12 cellular contexts compared by ENCODE assay signal in genomic region chr1:184299076-184299790, GRCh38.
A peak's percentile ranks its signal among the peaks of the same experiment; 100 is the strongest.
DNase-seq lines count a peak whose midpoint lies in the region; ATAC-seq and TF ChIP-seq lines count a peak whose summit lies in the region.
"Had no signal": no experiment of that assay in that cellular context is flagged by ENCODE, and none has a peak within 500 bp of the region (broad histone marks: within the 10 kb centered on the region; RNA-seq: fewer than 3 reads in every experiment).

No MANE protein-coding gene starts in this region.

- H3K27me3 ChIP-seq in AG04450 (ENCODE audit: control insufficient read depth, insufficient read depth, low read length), result no peaks in the 10 kb centered on the region
- H3K27me3 ChIP-seq in SJSA1 (replicated peaks), result no peaks in the 10 kb centered on the region
- H3K27me3 ChIP-seq in gastroesophageal sphincter, result no peaks in the 10 kb centered on the region
- H3K27me3 ChIP-seq in right lobe of liver, result no peaks in the 10 kb centered on the region
- H3K27me3 ChIP-seq: tibial nerve had no signal

- WGBS in gastroesophageal sphincter (ENCODE audit: low coverage in 1 of 2), 2 donors, result 58 to 80% methylated on average over 1 to 6 of the region's 6 CpGs
- WGBS in right lobe of liver (ENCODE audit: insufficient coverage, low coverage, low lambda C conversion rate, missing lambda C conversion rate), result 54% methylated on average over 5 of the region's 6 CpGs

- H3K9me3 ChIP-seq in AG04450 (ENCODE audit: control insufficient read depth, insufficient read depth, low read length) (no peaks in the 10 kb centered on the region), SJSA1 (replicated peaks) (no peaks in the 10 kb centered on the region), gastroesophageal sphincter (no peaks in the 10 kb centered on the region), right lobe of liver (no peaks in the 10 kb centered on the region)

- H3K36me3 ChIP-seq in SJSA1, result no peaks in the 10 kb centered on the region
- H3K36me3 ChIP-seq in gastroesophageal sphincter, result no peaks in the 10 kb centered on the region
- no peaks in the 10 kb centered on the region for H3K36me3 ChIP-seq in right lobe of liver
- H3K36me3 ChIP-seq: tibial nerve had no signal

- H3K4me1 ChIP-seq in SJSA1 (replicated peaks), result peaks cover 45% of the 10 kb centered on the region
- H3K4me1 ChIP-seq in gastroesophageal sphincter, result peaks cover 6 to 42% (median 14%) of the 10 kb centered on the region in 3 donors
- H3K4me1 ChIP-seq in right lobe of liver, result no peaks in the 10 kb centered on the region

- H3K4me1 Mint-ChIP-seq in activated CD4-positive, alpha-beta T cell treated with anti-CD3 and anti-CD28 coated beads, Interleukin-2, amount 10 ng/mL, durations not matched to agents 7 days and 5 days, result no peaks in the 10 kb centered on the region

- H3K9me3 Mint-ChIP-seq in activated CD4-positive, alpha-beta T cell treated with anti-CD3 and anti-CD28 coated beads, Interleukin-2, amount 10 ng/mL, durations not matched to agents 7 days and 5 days, result no peaks in the 10 kb centered on the region

- H3K27ac Mint-ChIP-seq in activated CD4-positive, alpha-beta T cell treated with anti-CD3 and anti-CD28 coated beads, Interleukin-2, amount 10 ng/mL, durations not matched to agents 7 days and 5 days, result no peak overlapping the region

- CTCF ChIA-PET in AG04450 (lab: Charles Lee), result interaction anchor here (1.0 kb wide), 1 partner anchor 365 kb away, joined by 5 read pairs; no protein-coding TSS in a partner anchor
- CTCF ChIA-PET in activated CD4-positive, alpha-beta T cell treated with anti-CD3 and anti-CD28 coated beads, Interleukin-2, amount 10 ng/mL, durations not matched to agents 7 days and 5 days (lab: Charles Lee), result no interaction called here

- peak overlapping the region; percentile 62 for H3K27ac ChIP-seq in AG04450 (ENCODE audit: low read depth, low read length)
- H3K27ac ChIP-seq in SJSA1, result peak overlapping the region; percentile 63
- peak overlapping the region in 3 of 4 donors; percentile 14 to 34 (median 34) for H3K27ac ChIP-seq in gastroesophageal sphincter
- H3K27ac ChIP-seq in right lobe of liver, result no peak overlapping the region

- POLR2A ChIA-PET in AG04450 (lab: Yijun Ruan, JAX), result no interaction called here
- POLR2A ChIA-PET in activated CD4-positive, alpha-beta T cell treated with anti-CD3 and anti-CD28 coated beads, Interleukin-2, amount 10 ng/mL, durations not matched to agents 7 days and 5 days (lab: Charles Lee), result no interaction called here

- no peaks in the 10 kb centered on the region for H3K36me3 Mint-ChIP-seq in activated CD4-positive, alpha-beta T cell treated with anti-CD3 and anti-CD28 coated beads, Interleukin-2, amount 10 ng/mL, durations not matched to agents 7 days and 5 days (ENCODE audit: low read depth)

- no peak for TF ChIP-seq POLR2A in gastroesophageal sphincter (IDR thresholded peaks at IDR 0.05)
- TF ChIP-seq POLR2A in right lobe of liver (IDR thresholded peaks at IDR 0.05), result no peak

- intact Hi-C loops in right lobe of liver (cut with DNase I), result no loop called here

- ATAC-seq in gastroesophageal sphincter (no peak), HG03354 (IDR thresholded peaks at IDR 0.05; ENCODE audit: poor library complexity, severe bottlenecking, unreplicated experiment) (no peak), right lobe of liver (no peak)

- DNase-seq in AG04450 (ENCODE audit: low read depth, low spot score), result peak; percentile 76
- peak; percentile 85 for DNase-seq in HT1080 (ENCODE audit: low read depth)
- DNase-seq in SJSA1 (ENCODE audit: low read depth in 1 of 2, low spot score in 2 of 2), result peak in 1 of 2 experiments; percentile 76
- no peak for DNase-seq in activated CD4-positive, alpha-beta T cell treated with anti-CD3 and anti-CD28 coated beads, Interleukin-2, amount 10 ng/mL, durations not matched to agents 7 days and 5 days
- DNase-seq in right lobe of liver, result no peak
- no peak for DNase-seq in NCI-H1417 treated with DMSO at 0.1 percent for 48 hours (lab: John Stamatoyannopoulos, UW)
- DNase-seq: activated CD4-positive, alpha-beta T cell treated with anti-CD3 and anti-CD28 coated beads for 4 hours; central memory CD4-positive, alpha-beta T cell; NK-92 treated with Interleukin-12 subunit alpha and Interleukin-12 subunit beta, amount 100 ng/mL, for 24 hours had no signal

- no peak overlapping the region for H3K4me3 Mint-ChIP-seq in activated CD4-positive, alpha-beta T cell treated with anti-CD3 and anti-CD28 coated beads, Interleukin-2, amount 10 ng/mL, durations not matched to agents 7 days and 5 days

- no peak overlapping the region for H3K4me3 ChIP-seq in AG04450 (ENCODE audit: low read depth, low read length)
- no peak overlapping the region for H3K4me3 ChIP-seq in SJSA1
- H3K4me3 ChIP-seq in gastroesophageal sphincter, result no peak overlapping the region
- no peak overlapping the region for H3K4me3 ChIP-seq in right lobe of liver
- H3K4me3 ChIP-seq: tibial nerve had no signal

- peaks cover 17% of the 10 kb centered on the region for H3K27me3 Mint-ChIP-seq in activated CD4-positive, alpha-beta T cell treated with anti-CD3 and anti-CD28 coated beads, Interleukin-2, amount 10 ng/mL, durations not matched to agents 7 days and 5 days

- TF ChIP-seq EP300 in gastroesophageal sphincter (IDR thresholded peaks at IDR 0.05), result no peak

- no peak for TF ChIP-seq CTCF in AG04450 (IDR thresholded peaks at IDR 0.05; ENCODE audit: low read depth, low read length)
- no peak for TF ChIP-seq CTCF in gastroesophageal sphincter (IDR thresholded peaks at IDR 0.05)
- no peak for TF ChIP-seq CTCF in right lobe of liver (IDR thresholded peaks at IDR 0.05)

Comparison
In these comparisons a context has a peak if more than half of its experiments do, and no peak if none do; other contexts are left out.
1. DNase-seq: peak in AG04450 (single experiment) and HT1080 (single experiment); none in activated CD4-positive, alpha-beta T cell treated with anti-CD3 and anti-CD28 coated beads, Interleukin-2, amount 10 ng/mL, durations not matched to agents 7 days and 5 days (single experiment), right lobe of liver (0 of 3) and NCI-H1417 treated with DMSO at 0.1 percent for 48 hours (single experiment).
2. H3K27ac ChIP-seq: peak in AG04450 (single experiment), SJSA1 (single experiment) and gastroesophageal sphincter (3 of 4); none in right lobe of liver (0 of 3).